Comparison of ENCODE assay signal across 1 cellular context in genomic region chr19:46850228-46851203, GRCh38.
TF ChIP-seq lines count a peak whose summit lies in the region.

AP2S1 (minus strand) TSS chr19:46850846; CDS start chr19:46850766, 80 bp downstream.

TF ChIP-seq in GM12878, 131 proteins besides CTCF, POLR2A, EP300 and RAD21 (continued from another document and continues in another):
- TF ChIP-seq ZBTB4 (CRISPR knock-in tag; IDR thresholded peaks at IDR 0.05) (no peak), SRF (IDR thresholded peaks at IDR 0.05; ENCODE audit: low read depth in 2 of 2, low read length in 2 of 2) (0 out of 4 replicates have a peak, but pooled peaks of 1 of the 2 experiments have one; percentile 43), BHLHE40 (IDR thresholded peaks at IDR 0.05; ENCODE audit: borderline replicate concordance in 1 of 2, low read depth in 2 of 2, low read length in 1 of 2) (no peak), ZBTB40 (IDR thresholded peaks at IDR 0.05; ENCODE audit: borderline replicate concordance) (peak; percentile 95), PKNOX1 (IDR thresholded peaks at IDR 0.05) (peak; percentile 28; the same call in 1 of the 2 replicates), CHD1 (IDR thresholded peaks at IDR 0.05; ENCODE audit: low read depth, low read length) (peak; percentile 79; the same call in 1 of the 2 replicates), RUNX3 (IDR thresholded peaks at IDR 0.05; ENCODE audit: low read length) (peak; percentile 90), BMI1 (IDR thresholded peaks at IDR 0.05; ENCODE audit: borderline replicate concordance) (peak; percentile 92), RFX5 (IDR thresholded peaks at IDR 0.05; ENCODE audit: low read depth, low read length) (no peak), REST (IDR thresholded peaks at IDR 0.05; ENCODE audit: low read depth, low read length) (no peak), ZBTB11 (CRISPR knock-in tag; IDR thresholded peaks at IDR 0.05) (peak; percentile 19; the same call in 1 of the 2 replicates), ELK1 (IDR thresholded peaks at IDR 0.05; ENCODE audit: low read depth, low read length) (peak; percentile 68; the same call in 1 of the 2 replicates), STAT3 (IDR thresholded peaks at IDR 0.05; ENCODE audit: low read depth, low read length) (no peak), HSF1 (IDR thresholded peaks at IDR 0.05; ENCODE audit: low read depth, low read length) (peak; percentile 70; the same call in 1 of the 2 replicates), BCLAF1 (IDR thresholded peaks at IDR 0.05) (no peak), NR2C2 (IDR thresholded peaks at IDR 0.05; ENCODE audit: borderline replicate concordance, control insufficient read depth, insufficient read length, low read depth) (no peak), E2F4 (IDR thresholded peaks at IDR 0.05; ENCODE audit: low read depth, low read length) (no peak; the same call in 1 of the 2 replicates), IKZF2 (IDR thresholded peaks at IDR 0.05) (peak; percentile 59 to 65), MAX (IDR thresholded peaks at IDR 0.05; ENCODE audit: low read depth, low read length) (no peak), ZBED1 (IDR thresholded peaks at IDR 0.05; ENCODE audit: borderline replicate concordance) (no peak), SKIL (IDR thresholded peaks at IDR 0.05; ENCODE audit: low read depth, poor library complexity, severe bottlenecking) (peak; percentile 64), JUND (IDR thresholded peaks at IDR 0.05; ENCODE audit: low read depth, low read length) (no peak), CBFB (IDR thresholded peaks at IDR 0.05; ENCODE audit: low read depth) (peak; percentile 81)
